Comparison of ENCODE assay signal across 21 cellular contexts in genomic region chr10:95835149-95835860, GRCh38.
A peak's percentile ranks its signal among the peaks of the same experiment; 100 is the strongest.
DNase-seq lines count a peak whose midpoint lies in the region; ATAC-seq and TF ChIP-seq lines count a peak whose summit lies in the region.
"Had no signal": no experiment of that assay in that cellular context is flagged by ENCODE, and none has a peak within 500 bp of the region (broad histone marks: within the 10 kb centered on the region; RNA-seq: fewer than 3 reads in every experiment).

No MANE protein-coding gene starts in this region.

- H3K27ac ChIP-seq in CD4-positive, alpha-beta memory T cell (ENCODE audit: low read depth, low read length): no peak overlapping the region
- H3K27ac ChIP-seq in GM23248: no peak overlapping the region
- no peak overlapping the region for H3K27ac ChIP-seq in mesenchymal stem cell (ENCODE audit: low read length, poor library complexity, severe bottlenecking)
- H3K27ac ChIP-seq: ascending aorta, left lung, tibial nerve had no signal

- ATAC-seq in activated CD8-positive, alpha-beta T cell treated with anti-CD3 and anti-CD28 coated beads for 36 hours: no peak
- ATAC-seq: GM23338, left lung had no signal

- WGBS in GM23248 (ENCODE audit: low coverage in 1 of 2, low lambda C conversion rate in 2 of 2, missing lambda C conversion rate in 2 of 2), 2 experiments: 49 to 57% methylated on average over 2 of the region's 2 CpGs
- 100% methylated on average over 2 of the region's 2 CpGs for WGBS in mesenchymal stem cell

- H3K9me3 Mint-ChIP-seq in CD4-positive, alpha-beta memory T cell: no peaks in the 10 kb centered on the region
- H3K9me3 Mint-ChIP-seq in activated CD8-positive, alpha-beta T cell treated with anti-CD3 and anti-CD28 coated beads for 36 hours: no peaks in the 10 kb centered on the region
- H3K9me3 Mint-ChIP-seq: GM23338 had no signal

- H3K79me1 ChIP-seq in mesenchymal stem cell (replicated peaks; ENCODE audit: low read length, poor library complexity, severe bottlenecking): no peaks in the 10 kb centered on the region

- POLR2A ChIA-PET in CD4-positive, alpha-beta memory T cell (lab: Charles Lee; ENCODE audit: partially characterized antibody): no interaction called here
- POLR2A ChIA-PET in activated CD8-positive, alpha-beta T cell treated with anti-CD3 and anti-CD28 coated beads for 36 hours (lab: Charles Lee): no interaction called here

- H3K14ac ChIP-seq in mesenchymal stem cell (ENCODE audit: low read length in 2 of 2): no peak overlapping the region

- no peaks in the 10 kb centered on the region for H3K9me3 ChIP-seq in CD4-positive, alpha-beta memory T cell (ENCODE audit: control insufficient read depth in 1 of 2, low read length in 2 of 2)
- H3K9me3 ChIP-seq in GM23248 (ENCODE audit: low read depth) (no peaks in the 10 kb centered on the region), mesenchymal stem cell (ENCODE audit: control insufficient read depth, low read length) (no peaks in the 10 kb centered on the region)
- H3K9me3 ChIP-seq: ascending aorta, esophagus muscularis mucosa, left lung, tibial nerve had no signal

- H3K27ac Mint-ChIP-seq in CD4-positive, alpha-beta memory T cell: peak overlapping the region in 6 of 7 donors; percentile 10 to 78 (median 25)
- peak overlapping the region; percentile 64 for H3K27ac Mint-ChIP-seq in activated CD8-positive, alpha-beta T cell treated with anti-CD3 and anti-CD28 coated beads for 36 hours
- H3K27ac Mint-ChIP-seq: GM23338 had no signal

- H2AFZ ChIP-seq in GM23248 (no peak overlapping the region), mesenchymal stem cell (ENCODE audit: low read depth, low read length) (no peak overlapping the region)
- H2AFZ ChIP-seq: GM23338 had no signal

- no peak overlapping the region for H2AK5ac ChIP-seq in mesenchymal stem cell (ENCODE audit: low read length, severe bottlenecking)

- no peak overlapping the region for H3K4me2 ChIP-seq in GM23248 (ENCODE audit: unreplicated experiment)
- no peak overlapping the region for H3K4me2 ChIP-seq in mesenchymal stem cell (ENCODE audit: low read length, poor library complexity, severe bottlenecking)
- H3K4me2 ChIP-seq: GM23338 had no signal

- no peak overlapping the region for H4K91ac ChIP-seq in mesenchymal stem cell (ENCODE audit: low read length)

- intact Hi-C loops in CD4-positive, alpha-beta memory T cell (cut with micrococcal nuclease): no loop called here
- intact Hi-C loops in activated CD8-positive, alpha-beta T cell treated with anti-CD3 and anti-CD28 coated beads for 36 hours (cut with micrococcal nuclease): no loop called here

- H3K9ac ChIP-seq in GM23248 (no peak overlapping the region), mesenchymal stem cell (ENCODE audit: low read length) (no peak overlapping the region)

- in situ Hi-C loops in GM23248 (cut with MboI): no loop called here

- H3K36me3 Mint-ChIP-seq in CD4-positive, alpha-beta memory T cell: no peaks in the 10 kb centered on the region
- H3K36me3 Mint-ChIP-seq in activated CD8-positive, alpha-beta T cell treated with anti-CD3 and anti-CD28 coated beads for 36 hours (ENCODE audit: low read depth): no peaks in the 10 kb centered on the region

- H3K23ac ChIP-seq in mesenchymal stem cell (ENCODE audit: low read length in 2 of 2): no peak overlapping the region

- H2BK5ac ChIP-seq in mesenchymal stem cell (ENCODE audit: low read depth, low read length, poor library complexity, severe bottlenecking): no peak overlapping the region

- no peak overlapping the region for H2BK12ac ChIP-seq in mesenchymal stem cell (ENCODE audit: low read length in 2 of 2)

- no peak overlapping the region for H3K4me3 Mint-ChIP-seq in CD4-positive, alpha-beta memory T cell
- no peak overlapping the region for H3K4me3 Mint-ChIP-seq in activated CD8-positive, alpha-beta T cell treated with anti-CD3 and anti-CD28 coated beads for 36 hours
- H3K4me3 Mint-ChIP-seq: GM23338 had no signal

- no peaks in the 10 kb centered on the region for H3K27me3 Mint-ChIP-seq in CD4-positive, alpha-beta memory T cell
- no peaks in the 10 kb centered on the region for H3K27me3 Mint-ChIP-seq in activated CD8-positive, alpha-beta T cell treated with anti-CD3 and anti-CD28 coated beads for 36 hours

- TF ChIP-seq CTCF in activated CD8-positive, alpha-beta T cell treated with anti-CD3 and anti-CD28 coated beads for 36 hours (IDR thresholded peaks at IDR 0.05): no peak

- no peak overlapping the region for H3K18ac ChIP-seq in mesenchymal stem cell (ENCODE audit: low read depth in 1 of 2, low read length in 2 of 2)

- no peak overlapping the region for H2BK15ac ChIP-seq in mesenchymal stem cell (ENCODE audit: low read depth, poor library complexity, severe bottlenecking)

- H3K4me1 ChIP-seq in CD4-positive, alpha-beta memory T cell (ENCODE audit: insufficient read depth, low read length): peaks cover 40% of the 10 kb centered on the region
- H3K4me1 ChIP-seq in GM23248 (ENCODE audit: insufficient read depth): no peaks in the 10 kb centered on the region
- no peaks in the 10 kb centered on the region for H3K4me1 ChIP-seq in mesenchymal stem cell (ENCODE audit: control insufficient read depth, insufficient read depth, low read depth, low read length)

- no peak overlapping the region for H4K8ac ChIP-seq in mesenchymal stem cell (ENCODE audit: low read length)

- H3K36me3 ChIP-seq in CD4-positive, alpha-beta memory T cell (ENCODE audit: insufficient read depth, low read length): no peaks in the 10 kb centered on the region
- H3K36me3 ChIP-seq in GM23248 (ENCODE audit: low read depth) (no peaks in the 10 kb centered on the region), mesenchymal stem cell (ENCODE audit: control insufficient read depth in 1 of 2, insufficient read depth in 2 of 2, low read depth in 1 of 2, low read length in 2 of 2) (no peaks in the 10 kb centered on the region)
- H3K36me3 ChIP-seq: ascending aorta, esophagus muscularis mucosa, left lung, tibial nerve had no signal

- H4K20me1 ChIP-seq in GM23248 (ENCODE audit: insufficient read depth): no peaks in the 10 kb centered on the region

- no peak overlapping the region for H2BK120ac ChIP-seq in mesenchymal stem cell (ENCODE audit: low read depth, low read length)

- H3K27me3 ChIP-seq in CD4-positive, alpha-beta memory T cell (ENCODE audit: insufficient read depth, low read length): no peaks in the 10 kb centered on the region
- peaks cover 3% of the 10 kb centered on the region; the same call in 1 of the 2 replicates for H3K27me3 ChIP-seq in GM23248 (replicated peaks; ENCODE audit: insufficient read depth)
- H3K27me3 ChIP-seq in mesenchymal stem cell (ENCODE audit: control insufficient read depth in 1 of 2, insufficient read depth in 1 of 2, low read length in 2 of 2): no peaks in the 10 kb centered on the region
- H3K27me3 ChIP-seq: ascending aorta, esophagus muscularis mucosa, left lung, tibial nerve had no signal

- no peak overlapping the region for H3K4me3 ChIP-seq in CD4-positive, alpha-beta memory T cell (ENCODE audit: low read length in 2 of 2)
- no peak overlapping the region for H3K4me3 ChIP-seq in GM23248
- no peak overlapping the region for H3K4me3 ChIP-seq in mesenchymal stem cell (ENCODE audit: insufficient read depth in 1 of 2, low read depth in 1 of 2, low read length in 2 of 2)
- H3K4me3 ChIP-seq: ascending aorta, esophagus muscularis mucosa, GM23338, left lung, tibial nerve had no signal

- no peaks in the 10 kb centered on the region for H3K9me2 ChIP-seq in GM23248 (ENCODE audit: insufficient read depth)

- no peak overlapping the region for H3K4ac ChIP-seq in mesenchymal stem cell (ENCODE audit: low read depth in 1 of 2, low read length in 2 of 2)

- CTCF ChIA-PET in CD4-positive, alpha-beta memory T cell (lab: Charles Lee; ENCODE audit: partially characterized antibody): interaction anchor here (1.0 to 16.0 kb wide), 3 partner anchors 8 to 142 kb away, joined by 3 to 290 read pairs (median 10); partner anchors contain the start of gene TCTN3
- CTCF ChIA-PET in activated CD8-positive, alpha-beta T cell treated with anti-CD3 and anti-CD28 coated beads for 36 hours (lab: Charles Lee): interaction anchor here (1.0 to 15.6 kb wide), 2 partner anchors 141 kb away, joined by 4 to 262 read pairs; partner anchors contain the start of gene TCTN3

- H3K4me1 Mint-ChIP-seq in CD4-positive, alpha-beta memory T cell: peaks cover 0 to 38% (median 14%) of the 10 kb centered on the region in 4 donors
- H3K4me1 Mint-ChIP-seq in activated CD8-positive, alpha-beta T cell treated with anti-CD3 and anti-CD28 coated beads for 36 hours (ENCODE audit: low read depth): peaks cover 28% of the 10 kb centered on the region

- no peaks in the 10 kb centered on the region for H3K79me2 ChIP-seq in GM23248 (ENCODE audit: insufficient read depth)

- no peak for DNase-seq in CD4-positive, alpha-beta memory T cell
- DNase-seq in GM23248 (peak; percentile 24), mesenchymal stem cell (peak; percentile 68), HuH-7 (ENCODE audit: low spot score) (no peak), GM19238 (ENCODE audit: insufficient read length, low spot score) (no peak), NCI-H146 (lab: John Stamatoyannopoulos, UW) (no peak)
- DNase-seq in activated CD8-positive, alpha-beta T cell treated with anti-CD3 and anti-CD28 coated beads for 36 hours: no peak
- no peak for DNase-seq in activated effector memory CD4-positive, alpha-beta T cell treated with Interleukin-2 at 50 U/mL for 16 hours
- DNase-seq: activated naive CD4-positive, alpha-beta T cell; cerebellar nuclear complex; effector CD8-positive, alpha-beta T cell; glutamatergic neuron; left lung; NCI-H1417; NCI-H2171; NCI-H748 treated with DMSO at 0.1 percent for 48 hours; SHP77 had no signal

- H3F3A ChIP-seq in GM23248 (ENCODE audit: insufficient read depth): no peaks in the 10 kb centered on the region

Comparison
In these comparisons a context has a peak if more than half of its experiments do, and no peak if none do; other contexts are left out.
1. DNase-seq: peak in GM23248 (single experiment) and mesenchymal stem cell (single experiment); none in CD4-positive, alpha-beta memory T cell (0 of 5), activated CD8-positive, alpha-beta T cell treated with anti-CD3 and anti-CD28 coated beads for 36 hours (single experiment), activated effector memory CD4-positive, alpha-beta T cell treated with Interleukin-2 at 50 U/mL for 16 hours (single experiment), HuH-7 (single experiment), GM19238 (single experiment) and NCI-H146 (single experiment).